2 cellular contexts compared by ENCODE assay signal in genomic region chr16:17424771-17425170, GRCh38.
TF ChIP-seq lines count a peak whose summit lies in the region.

No MANE protein-coding gene starts in this region.

TF ChIP-seq in A549, 52 proteins besides CTCF, POLR2A, EP300 and RAD21 (continued from another document):
- TF ChIP-seq ESRRA (IDR thresholded peaks at IDR 0.05; ENCODE audit: borderline replicate concordance, low read length) (no peak), HES2 (IDR thresholded peaks at IDR 0.05) (no peak), MAFK (IDR thresholded peaks at IDR 0.05; ENCODE audit: partially characterized antibody) (peak; percentile 47), E2F6 (IDR thresholded peaks at IDR 0.05; ENCODE audit: borderline replicate concordance, low read depth) (no peak), JUN (IDR thresholded peaks at IDR 0.05) (no peak)
TF ChIP-seq in A549: peak in this region for 1.

TF ChIP-seq in K562, 482 proteins besides CTCF, POLR2A, EP300 and RAD21 (continued from another document):
- TF ChIP-seq PRDM10 (IDR thresholded peaks at IDR 0.05; ENCODE audit: partially characterized antibody) (no peak), SIRT6 (IDR thresholded peaks at IDR 0.05; ENCODE audit: low read depth, low read length) (no peak)
